Comparison of ENCODE assay signal across 8 cellular contexts in genomic region chr5:1105350-1106265, GRCh38. TPM values are rescaled to one million over a fixed set of nuclear protein-coding genes. Genes with fewer than 3 reads are reported as not detected.
DNase-seq lines count a peak whose midpoint lies in the region; ATAC-seq and TF ChIP-seq lines count a peak whose summit lies in the region.

No MANE protein-coding gene starts in this region.

- no peaks in the 10 kb centered on the region for H3K36me3 ChIP-seq in liver (ENCODE audit: control insufficient read depth in 4 of 4, insufficient read depth in 3 of 4, low read depth in 1 of 4, low read length in 3 of 4)
- H3K36me3 ChIP-seq in upper lobe of right lung, result no peaks in the 10 kb centered on the region

- TF ChIP-seq RAD21 in liver (IDR thresholded peaks at IDR 0.05), result peak; percentile 22 to 37

- H3K4me1 ChIP-seq in liver (ENCODE audit: control insufficient read depth in 4 of 4, insufficient read depth in 4 of 4, low read length in 3 of 4) (peaks cover 37 to 95% (median 74%) of the 10 kb centered on the region in 4 donors), upper lobe of right lung (peaks cover 78% of the 10 kb centered on the region)

- 11% methylated on average over 19 of the region's 19 CpGs for WGBS in liver

- DNase-seq in HK-2 (ENCODE audit: unreplicated experiment) (peak; percentile 42), activated T-cell treated with anti-CD3 and anti-CD28 coated beads for 4 hours (peak; percentile 25), DMS53 (lab: John Stamatoyannopoulos, UW) (no peak), upper lobe of right lung (no peak), D341Med (ENCODE audit: low spot score) (no peak)

- H3K9ac ChIP-seq in liver (ENCODE audit: low read depth in 1 of 2, low read length in 2 of 2), result peak overlapping the region; percentile 49 to 77

- no peak for ATAC-seq in upper lobe of right lung
- ATAC-seq in GM21723 (IDR thresholded peaks at IDR 0.05; ENCODE audit: unreplicated experiment), result no peak

- intact Hi-C loops in upper lobe of right lung (cut with DNase I), result no loop called here

- H3K9me3 ChIP-seq in liver (ENCODE audit: control insufficient read depth in 4 of 4, low read length in 3 of 4) (no peaks in the 10 kb centered on the region), upper lobe of right lung (no peaks in the 10 kb centered on the region)

- no peak for TF ChIP-seq CTCF in liver (IDR thresholded peaks at IDR 0.05; ENCODE audit: low read depth, low read length, missing input control)
- TF ChIP-seq CTCF in upper lobe of right lung (IDR thresholded peaks at IDR 0.05), result no peak

- H3K4me3 ChIP-seq in liver (ENCODE audit: low read depth in 1 of 3, low read length in 3 of 3) (peak overlapping the region; percentile 41 to 42 (median 42)), upper lobe of right lung (no peak overlapping the region)

- TF ChIP-seq POLR2A in GM18951 (IDR thresholded peaks at IDR 0.05; ENCODE audit: extremely low read depth, insufficient read depth, insufficient read length), result peak; percentile 10

- peak overlapping the region; percentile 93 to 96 for H3K27ac ChIP-seq in liver (ENCODE audit: low read depth in 1 of 2, low read length in 2 of 2)
- no peak overlapping the region for H3K27ac ChIP-seq in upper lobe of right lung

- in situ Hi-C loops in GM18951 (cut with MboI; ENCODE audit: low sequenced_read_pairs, unreplicated experiment), result no loop called here

- no peaks in the 10 kb centered on the region for H3K27me3 ChIP-seq in liver (ENCODE audit: control insufficient read depth in 4 of 4, insufficient read depth in 4 of 4, low read length in 3 of 4)
- no peaks in the 10 kb centered on the region for H3K27me3 ChIP-seq in upper lobe of right lung

TF ChIP-seq in liver, 16 proteins besides CTCF, POLR2A, EP300 and RAD21:
- TF ChIP-seq GABPA (IDR thresholded peaks at IDR 0.05 in 1 of 2, conservative IDR thresholded peaks at IDR 0.05 in 1 of 2), result no peak
- TF ChIP-seq JUND (IDR thresholded peaks at IDR 0.05), result peak in 1 of 2 donors; percentile 46
- peak; percentile 66 for TF ChIP-seq ZBTB33 (IDR thresholded peaks at IDR 0.05)
- peak; percentile 66 to 85 for TF ChIP-seq RXRA (IDR thresholded peaks at IDR 0.05)
- no peak for TF ChIP-seq FOXA2 (IDR thresholded peaks at IDR 0.05)
- TF ChIP-seq REST (IDR thresholded peaks at IDR 0.05), result peak; percentile 82
- peak; percentile 91 for TF ChIP-seq HNF4G (IDR thresholded peaks at IDR 0.05)
- TF ChIP-seq FOXA1 (IDR thresholded peaks at IDR 0.05), result peak; percentile 53
- peak; percentile 85 for TF ChIP-seq TAF1 (conservative IDR thresholded peaks at IDR 0.05)
- TF ChIP-seq EGR1 (IDR thresholded peaks at IDR 0.05; ENCODE audit: low read depth in 2 of 2), result peak in 1 of 2 donors; percentile 38
- TF ChIP-seq HNF4A (conservative IDR thresholded peaks at IDR 0.05), result peak; percentile 95 to 96
- TF ChIP-seq YY1 (IDR thresholded peaks at IDR 0.05), result peak; percentile 84
- TF ChIP-seq NR2F2 (IDR thresholded peaks at IDR 0.05), result peak; percentile 28
- TF ChIP-seq ATF3 (IDR thresholded peaks at IDR 0.05), result no peak
- TF ChIP-seq MAX (IDR thresholded peaks at IDR 0.05), result peak; percentile 78
- TF ChIP-seq SP1 (IDR thresholded peaks at IDR 0.05), result peak; percentile 95

RNA-seq across cellular contexts. Expression of gene SLC12A7, which starts 6.3 kb away (rescaled TPM):
- total RNA-seq in liver (10 to 100 TPM; 27.1 to 64.2 TPM), upper lobe of right lung (49.6 TPM)
- 10 to 100 TPM; 12.3 to 30.8 TPM for polyA plus RNA-seq in liver

Comparison
In these comparisons a context has a peak if more than half of its experiments do, and no peak if none do; other contexts are left out.
1. DNase-seq: peak in HK-2 (single experiment) and activated T-cell treated with anti-CD3 and anti-CD28 coated beads for 4 hours (single experiment); none in DMS53 (single experiment), upper lobe of right lung (single experiment) and D341Med (single experiment).